ENCODE assay signal across 8 cellular contexts in the genomic region with DNA sequence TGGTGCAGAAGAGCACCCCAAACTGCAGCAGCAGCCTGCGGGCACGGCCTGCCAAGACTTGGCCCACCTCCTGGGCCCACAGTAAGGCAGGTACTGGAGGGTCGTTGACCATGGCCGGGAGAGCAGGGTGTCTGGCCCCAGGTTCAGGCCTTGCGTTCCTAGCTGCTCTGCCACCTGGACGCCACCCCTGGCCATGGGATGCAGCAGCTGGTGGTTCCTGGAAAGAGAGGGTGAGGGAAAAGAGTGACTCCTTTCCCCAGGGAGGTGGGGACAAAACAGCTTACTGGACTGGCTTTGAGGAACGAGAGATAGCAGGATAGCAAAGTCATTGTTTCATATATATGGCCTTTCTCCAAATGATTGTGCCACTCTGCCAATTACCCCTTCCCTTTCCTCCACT. TPM values are rescaled to one million over a fixed set of nuclear protein-coding genes. Genes with fewer than 3 reads are reported as not detected.
A peak's percentile ranks its signal among the peaks of the same experiment; 100 is the strongest.
DNase-seq lines count a peak whose midpoint lies in the region; TF ChIP-seq lines count a peak whose summit lies in the region.

No MANE protein-coding gene starts in this region.

- H3K36me3 Mint-ChIP-seq in activated naive CD8-positive, alpha-beta T cell treated with anti-CD3 and anti-CD28 coated beads for 36 hours: peaks cover 27% of the 10 kb centered on the region
- H3K36me3 Mint-ChIP-seq in immature natural killer cell: peaks cover 0 to 3% (median 0%) of the 10 kb centered on the region in 3 donors

- intact Hi-C loops in testis (cut with DNase I; ENCODE audit: low total_unique reads): no loop called here

- no peaks in the 10 kb centered on the region for H3K27me3 Mint-ChIP-seq in activated naive CD8-positive, alpha-beta T cell treated with anti-CD3 and anti-CD28 coated beads for 36 hours
- H3K27me3 Mint-ChIP-seq in immature natural killer cell (ENCODE audit: low read depth in 3 of 3): peaks cover 2 to 11% (median 8%) of the 10 kb centered on the region in 3 donors

- H3K27me3 ChIP-seq in HUES48 (ENCODE audit: control insufficient read depth, insufficient read depth, low read length): no peaks in the 10 kb centered on the region
- H3K27me3 ChIP-seq in testis: no peaks in the 10 kb centered on the region

- peaks cover 30% of the 10 kb centered on the region for H3K36me3 ChIP-seq in HUES48 (ENCODE audit: control insufficient read depth, insufficient read depth, low read length)
- no peaks in the 10 kb centered on the region for H3K36me3 ChIP-seq in testis (ENCODE audit: low read depth, missing control alignments)

- no peak for DNase-seq in AG10803 (ENCODE audit: low read depth)
- no peak for DNase-seq in activated naive CD8-positive, alpha-beta T cell treated with anti-CD3 and anti-CD28 coated beads for 36 hours
- no peak for DNase-seq in immature natural killer cell
- DNase-seq in testis: no peak
- DNase-seq in effector CD4-positive, alpha-beta T cell: no peak
- DNase-seq in NK-92 (lab: John Stamatoyannopoulos, UW; ENCODE audit: unreplicated experiment): no peak
- DNase-seq in HPDE6-E6E7 (ENCODE audit: extremely low spot score): no peak

- H3K4me3 Mint-ChIP-seq in activated naive CD8-positive, alpha-beta T cell treated with anti-CD3 and anti-CD28 coated beads for 36 hours: peak overlapping the region; percentile 85
- H3K4me3 Mint-ChIP-seq in immature natural killer cell: peak overlapping the region; percentile 87 to 91 (median 90)

- no peaks in the 10 kb centered on the region for H3K9me3 Mint-ChIP-seq in activated naive CD8-positive, alpha-beta T cell treated with anti-CD3 and anti-CD28 coated beads for 36 hours
- no peaks in the 10 kb centered on the region for H3K9me3 Mint-ChIP-seq in immature natural killer cell

- H3K4me1 ChIP-seq in HUES48 (ENCODE audit: control insufficient read depth, insufficient read depth, low read length): peaks cover 19% of the 10 kb centered on the region
- H3K4me1 ChIP-seq in testis: peaks cover 41% of the 10 kb centered on the region

- peak overlapping the region; percentile 80 for H3K4me3 ChIP-seq in AG10803 (ENCODE audit: low read length)
- peak overlapping the region; percentile 97 for H3K4me3 ChIP-seq in HUES48 (ENCODE audit: low read depth, low read length)
- H3K4me3 ChIP-seq in testis: peak overlapping the region; percentile 75

- peak overlapping the region; percentile 74 for H3K9ac ChIP-seq in HUES48 (ENCODE audit: low read depth, low read length)

- peak overlapping the region; percentile 76 for H3K27ac Mint-ChIP-seq in activated naive CD8-positive, alpha-beta T cell treated with anti-CD3 and anti-CD28 coated beads for 36 hours
- H3K27ac Mint-ChIP-seq in immature natural killer cell: peak overlapping the region; percentile 86 to 95 (median 90)

- no peak for TF ChIP-seq POLR2A in testis (IDR thresholded peaks at IDR 0.05)

- H3K9me3 ChIP-seq in HUES48 (ENCODE audit: control insufficient read depth, insufficient read depth, low read length): no peaks in the 10 kb centered on the region
- H3K9me3 ChIP-seq in testis: no peaks in the 10 kb centered on the region

- H3K4me1 Mint-ChIP-seq in activated naive CD8-positive, alpha-beta T cell treated with anti-CD3 and anti-CD28 coated beads for 36 hours: peaks cover 39% of the 10 kb centered on the region
- H3K4me1 Mint-ChIP-seq in immature natural killer cell: peaks cover 46 to 48% of the 10 kb centered on the region in 2 donors

- WGBS in testis, 2 donors: 30 to 32% methylated on average over 7 of the region's 7 CpGs

- TF ChIP-seq CTCF in AG10803 (conservative IDR thresholded peaks at IDR 0.05; ENCODE audit: low read length): no peak; the same call in 1 of the 2 replicates
- TF ChIP-seq CTCF in testis (IDR thresholded peaks at IDR 0.05): no peak

- H3K27ac ChIP-seq in HUES48 (ENCODE audit: low read depth, low read length) (peak overlapping the region; percentile 86), testis (peak overlapping the region; percentile 15 to 80)

RNA-seq across cellular contexts. Expression of a gene that starts 1.8 kb away (rescaled TPM):
- 10 to 100 TPM; 22.7 to 23.7 TPM for total RNA-seq in activated naive CD8-positive, alpha-beta T cell treated with anti-CD3 and anti-CD28 coated beads for 36 hours
- polyA plus RNA-seq in immature natural killer cell (10 to 100 TPM; 52.5 to 54.1 (median 53.6) TPM), testis (ENCODE audit: insufficient read depth, low read depth, low replicate concordance) (519 TPM)
- total RNA-seq in testis: 100 to 1,000 TPM; 292 to 525 TPM

RNA-seq across cellular contexts. Expression of a gene that starts 2.1 kb away (rescaled TPM):
- not detected for total RNA-seq in activated naive CD8-positive, alpha-beta T cell treated with anti-CD3 and anti-CD28 coated beads for 36 hours
- polyA plus RNA-seq in immature natural killer cell: not detected
- 1 to 10 TPM; 2.0 to 4.5 TPM for total RNA-seq in testis
- polyA plus RNA-seq in testis (ENCODE audit: insufficient read depth, low read depth, low replicate concordance): 11.1 TPM

RNA-seq across cellular contexts. Expression of a gene that starts 16.1 kb away (rescaled TPM):
- under 1 TPM; 0.16 to 0.21 TPM for total RNA-seq in activated naive CD8-positive, alpha-beta T cell treated with anti-CD3 and anti-CD28 coated beads for 36 hours
- polyA plus RNA-seq in immature natural killer cell: not detected
- 1 to 10 TPM; 4.7 to 5.6 TPM for total RNA-seq in testis
- 5.0 TPM for polyA plus RNA-seq in testis (ENCODE audit: insufficient read depth, low read depth, low replicate concordance)

RNA-seq across cellular contexts. Expression of a gene that starts 21.9 kb away (rescaled TPM):
- total RNA-seq in activated naive CD8-positive, alpha-beta T cell treated with anti-CD3 and anti-CD28 coated beads for 36 hours: 10 to 100 TPM; 54.4 to 56.3 TPM
- polyA plus RNA-seq in immature natural killer cell: 1 to 10 TPM in 2 of 3 donors, under 1 TPM in 1; 0.97 to 4.8 (median 1.1) TPM
- total RNA-seq in testis: 10 to 100 TPM; 31.8 to 42.5 TPM
- 42.9 TPM for polyA plus RNA-seq in testis (ENCODE audit: insufficient read depth, low read depth, low replicate concordance)

RNA-seq across cellular contexts. Expression of a gene that starts 22.9 kb away (rescaled TPM):
- 10 to 100 TPM; 29.3 to 33.4 TPM for total RNA-seq in activated naive CD8-positive, alpha-beta T cell treated with anti-CD3 and anti-CD28 coated beads for 36 hours
- polyA plus RNA-seq in immature natural killer cell (10 to 100 TPM; 11.2 to 19.0 (median 14.5) TPM), testis (ENCODE audit: insufficient read depth, low read depth, low replicate concordance) (41.5 TPM)
- total RNA-seq in testis: 10 to 100 TPM; 34.0 to 39.5 TPM

Comparison
In these comparisons a context has a peak if more than half of its experiments do, and no peak if none do; other contexts are left out.
1. RNA of a gene that starts 1.8 kb away (total RNA-seq): 292 to 525 TPM in testis; 22.7 to 23.7 TPM in activated naive CD8-positive, alpha-beta T cell treated with anti-CD3 and anti-CD28 coated beads for 36 hours; every median in the first group is over 10 times any median in the second.
2. RNA of a gene that starts 16.1 kb away (total RNA-seq): 4.7 to 5.6 TPM in testis; 0.16 to 0.21 TPM in activated naive CD8-positive, alpha-beta T cell treated with anti-CD3 and anti-CD28 coated beads for 36 hours; every median in the first group is over 4 times any median in the second.
3. Peak in every context shown above with its lines, with median percentiles within 50 percentile points of each other: H3K4me3 ChIP-seq.